In the genomic region with DNA sequence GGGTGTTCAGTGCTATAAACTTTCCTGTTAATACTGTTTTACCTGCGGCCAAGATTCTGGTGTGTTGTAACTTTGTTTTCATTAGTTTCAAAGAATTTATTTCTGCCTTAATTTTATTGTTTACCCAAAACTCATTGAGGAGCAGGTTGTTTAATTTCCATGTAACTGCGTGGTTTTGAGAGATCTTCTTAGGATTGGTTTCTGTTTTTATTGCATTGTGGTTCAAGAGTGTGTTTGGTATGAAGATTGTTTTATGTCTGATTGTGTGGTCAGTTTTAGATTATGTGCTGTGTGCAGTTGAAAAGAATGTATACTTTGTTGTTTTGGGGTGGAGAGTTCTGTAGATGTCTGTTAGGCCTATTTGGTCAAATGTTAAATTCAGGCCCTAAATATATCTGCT, we compare ENCODE assay signal across 10 cellular contexts.
"Had no signal": no experiment of that assay in that cellular context is flagged by ENCODE, and none has a peak within 500 bp of the region (broad histone marks: within the 10 kb centered on the region; RNA-seq: fewer than 3 reads in every experiment).

No MANE protein-coding gene starts in this region.

- H3K27ac Mint-ChIP-seq: GM23338, H9, HFFc6 had no signal

- H3K36me3 ChIP-seq: HAP-1 had no signal

- H3K4me3 ChIP-seq: GM23248, GM23338, HAP-1 had no signal

- H3K4me3 Mint-ChIP-seq: GM23338, H9, HFFc6 had no signal

- H3K4me1 Mint-ChIP-seq: GM23338, H9 had no signal

- H3K9me3 Mint-ChIP-seq: GM23338, H9, HFFc6 had no signal

- H3K9me3 ChIP-seq: HAP-1 had no signal

- DNase-seq: GM23248, GOT3, H7, H9, HCEC 1CT, HFFc6 had no signal

- H3K27ac ChIP-seq: GM23248 had no signal

- H3K9ac ChIP-seq: GM23248 had no signal

- FAIRE-seq: H1, H54 had no signal

- H3K4me2 ChIP-seq: GM23338 had no signal

- H2AFZ ChIP-seq: GM23248, GM23338 had no signal

- H3K4me1 ChIP-seq: HAP-1 had no signal
